In the genomic region with DNA sequence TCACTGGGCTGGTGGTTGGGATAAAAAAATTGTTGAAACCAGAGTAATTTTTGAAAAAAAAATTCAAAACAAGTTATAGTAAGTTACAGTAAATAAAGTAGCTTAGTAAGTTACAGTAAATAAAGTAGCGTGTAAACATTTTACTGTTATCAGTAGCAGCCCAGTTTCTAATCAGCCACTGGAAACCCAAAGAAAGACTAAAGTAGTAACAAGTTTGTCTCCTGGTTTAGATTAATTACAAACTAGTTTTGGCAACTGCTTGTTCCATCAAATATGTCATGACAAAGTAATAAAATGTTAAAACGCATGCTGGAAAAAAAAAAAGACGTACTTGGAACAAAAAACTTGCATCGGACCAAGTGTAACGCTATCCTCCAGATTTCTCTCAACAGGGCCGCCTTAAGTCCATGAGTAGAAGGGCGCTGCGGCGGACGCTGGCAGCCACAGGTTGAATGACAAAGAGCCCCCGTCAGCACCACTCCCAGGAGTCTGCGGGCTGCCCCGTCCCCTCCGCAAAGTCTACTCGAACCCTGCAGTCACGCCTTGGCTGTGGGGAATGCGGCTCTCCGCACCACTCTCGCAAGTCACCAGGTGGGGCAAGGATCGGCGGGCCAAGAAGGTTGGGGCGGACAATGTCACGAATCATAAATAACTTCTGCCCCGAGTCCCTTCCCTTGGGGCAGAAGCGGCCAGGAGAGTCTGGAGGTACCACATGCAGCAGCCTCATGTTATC, we compare ENCODE assay signal across 8 cellular contexts. TPM values are rescaled to one million over a fixed set of nuclear protein-coding genes. Genes with fewer than 3 reads are reported as not detected.
DNase-seq lines count a peak whose midpoint lies in the region; ATAC-seq and TF ChIP-seq lines count a peak whose summit lies in the region.

No MANE protein-coding gene starts in this region.

- peak overlapping the region; percentile 88 for H3K18ac ChIP-seq in mesendoderm (ENCODE audit: low read length)

- peaks cover 71% of the 10 kb centered on the region for H3K79me2 ChIP-seq in mesendoderm (ENCODE audit: control insufficient read depth, insufficient read depth, low read length)

- H3K4me3 ChIP-seq in mesendoderm (ENCODE audit: low read length), result peak overlapping the region; percentile 97

- POLR2A ChIA-PET in activated CD8-positive, alpha-beta T cell treated with anti-CD3 and anti-CD28 coated beads for 36 hours (lab: Charles Lee), result interaction anchor here (0.6 to 1.7 kb wide), 2 partner anchors 12 to 267 kb away, joined by 3 to 5 read pairs; no protein-coding TSS in a partner anchor

- peak; percentile 50 for DNase-seq in AG08395 (ENCODE audit: low spot score)
- peak; percentile 72 for DNase-seq in NCI-H510A treated with DMSO at 0.1 percent for 48 hours (lab: John Stamatoyannopoulos, UW)
- DNase-seq in activated CD8-positive, alpha-beta T cell treated with anti-CD3 and anti-CD28 coated beads for 36 hours, result peak; percentile 84
- DNase-seq in effector memory CD8-positive, alpha-beta T cell, result peak; percentile 21 to 36 (median 31)
- peak; percentile 92 for DNase-seq in mesendoderm
- DNase-seq in stimulated activated CD8-positive, alpha-beta memory T cell treated with anti-CD3 and anti-CD28 coated beads, Interleukin-2, amount 100 ng/mL, for 48 hours (ENCODE audit: low read depth in 2 of 2), result peak; percentile 51 to 56

- H2BK15ac ChIP-seq in mesendoderm (replicated peaks; ENCODE audit: low read depth), result no peak overlapping the region

- H2BK120ac ChIP-seq in mesendoderm (ENCODE audit: low read depth, low read length), result no peak overlapping the region

- H3K4me3 Mint-ChIP-seq in activated CD8-positive, alpha-beta T cell treated with anti-CD3 and anti-CD28 coated beads for 36 hours, result peak overlapping the region; percentile 91
- peak overlapping the region; percentile 96 for H3K4me3 Mint-ChIP-seq in effector memory CD8-positive, alpha-beta T cell

- H3K4me1 ChIP-seq in mesendoderm (ENCODE audit: control insufficient read depth, low read depth, low read length), result peaks cover 10% of the 10 kb centered on the region

- H2AK5ac ChIP-seq in mesendoderm (ENCODE audit: low read length), result no peak overlapping the region

- CTCF ChIA-PET in activated CD8-positive, alpha-beta T cell treated with anti-CD3 and anti-CD28 coated beads for 36 hours (lab: Charles Lee), result interaction anchor here (0.6 to 1.9 kb wide), 2 partner anchors 118 to 238 kb away, joined by 4 to 9 read pairs; partner anchors contain the start of gene LRIG2

- intact Hi-C loops in activated CD8-positive, alpha-beta T cell treated with anti-CD3 and anti-CD28 coated beads for 36 hours (cut with micrococcal nuclease), result no loop called here

- TF ChIP-seq CTCF in activated CD8-positive, alpha-beta T cell treated with anti-CD3 and anti-CD28 coated beads for 36 hours (IDR thresholded peaks at IDR 0.05), result no peak

- H3K9me3 Mint-ChIP-seq in activated CD8-positive, alpha-beta T cell treated with anti-CD3 and anti-CD28 coated beads for 36 hours, result no peaks in the 10 kb centered on the region
- H3K9me3 Mint-ChIP-seq in effector memory CD8-positive, alpha-beta T cell, result no peaks in the 10 kb centered on the region

- H3K4me1 Mint-ChIP-seq in activated CD8-positive, alpha-beta T cell treated with anti-CD3 and anti-CD28 coated beads for 36 hours (ENCODE audit: low read depth), result peaks cover 51% of the 10 kb centered on the region
- peaks cover 29% of the 10 kb centered on the region in 2 donors for H3K4me1 Mint-ChIP-seq in effector memory CD8-positive, alpha-beta T cell (ENCODE audit: low read depth in 2 of 2)

- peak overlapping the region; percentile 25 for H3K4ac ChIP-seq in mesendoderm (ENCODE audit: low read depth, low read length)

- peaks cover 64% of the 10 kb centered on the region for H3K36me3 Mint-ChIP-seq in activated CD8-positive, alpha-beta T cell treated with anti-CD3 and anti-CD28 coated beads for 36 hours (ENCODE audit: low read depth)
- H3K36me3 Mint-ChIP-seq in effector memory CD8-positive, alpha-beta T cell (ENCODE audit: insufficient read depth), result peaks cover 17% of the 10 kb centered on the region

- no peaks in the 10 kb centered on the region for H3K36me3 ChIP-seq in mesendoderm (ENCODE audit: control insufficient read depth, insufficient read depth, low read length)

- H4K8ac ChIP-seq in mesendoderm (ENCODE audit: low read depth, low read length), result no peak overlapping the region

- peak overlapping the region; percentile 100 for H3K27ac Mint-ChIP-seq in activated CD8-positive, alpha-beta T cell treated with anti-CD3 and anti-CD28 coated beads for 36 hours
- peak overlapping the region; percentile 91 to 95 for H3K27ac Mint-ChIP-seq in effector memory CD8-positive, alpha-beta T cell

- H4K5ac ChIP-seq in mesendoderm (ENCODE audit: low read length), result no peak overlapping the region

- H2BK5ac ChIP-seq in mesendoderm (ENCODE audit: low read length), result peak overlapping the region; percentile 92

- H3K27ac ChIP-seq in mesendoderm (ENCODE audit: low read depth, low read length), result peak overlapping the region; percentile 74

- peak; percentile 17 for ATAC-seq in GM18867 (IDR thresholded peaks at IDR 0.05; ENCODE audit: unreplicated experiment)
- peak; percentile 20 for ATAC-seq in HG03108 (IDR thresholded peaks at IDR 0.05; ENCODE audit: unreplicated experiment)
- peak; percentile 40 for ATAC-seq in activated CD8-positive, alpha-beta T cell treated with anti-CD3 and anti-CD28 coated beads for 36 hours
- peak; percentile 20 for ATAC-seq in effector memory CD8-positive, alpha-beta T cell (replicated peaks)

- H3K4me2 ChIP-seq in mesendoderm (ENCODE audit: low read length), result peak overlapping the region; percentile 70

- H3K27me3 Mint-ChIP-seq in activated CD8-positive, alpha-beta T cell treated with anti-CD3 and anti-CD28 coated beads for 36 hours, result no peaks in the 10 kb centered on the region
- no peaks in the 10 kb centered on the region for H3K27me3 Mint-ChIP-seq in effector memory CD8-positive, alpha-beta T cell

- H3K56ac ChIP-seq in mesendoderm (ENCODE audit: low read length), result peak overlapping the region; percentile 99

- H3K23ac ChIP-seq in mesendoderm (ENCODE audit: low read length), result peak overlapping the region; percentile 20

- no peaks in the 10 kb centered on the region for H3K27me3 ChIP-seq in mesendoderm (ENCODE audit: insufficient read depth, low read length, poor library complexity)

- no CpG with 5 or more reads among the region's 25 CpGs for WGBS in mesendoderm (ENCODE audit: extremely low coverage, insufficient coverage, low lambda C conversion rate)

- peak overlapping the region; percentile 99 for H3K9ac ChIP-seq in mesendoderm (ENCODE audit: low read length)

- no peaks in the 10 kb centered on the region for H3K79me1 ChIP-seq in mesendoderm (ENCODE audit: low read length)

RNA-seq across cellular contexts. Expression of gene SLC16A1, which starts 0.9 kb away (rescaled TPM):
- 10 to 100 TPM; 74.3 to 81.3 TPM for total RNA-seq in activated CD8-positive, alpha-beta T cell treated with anti-CD3 and anti-CD28 coated beads for 36 hours
- 201 TPM for polyA plus RNA-seq in mesendoderm (2013, experiment 1 of 2)
- polyA plus RNA-seq in mesendoderm (2013, experiment 2 of 2), result 198 TPM

Comparison
In these comparisons a context has a peak if more than half of its experiments do, and no peak if none do; other contexts are left out.
1. Peak in every context shown above with its lines: DNase-seq, ATAC-seq, H3K4me3 ChIP-seq and H3K27ac ChIP-seq.
2. DNase-seq: peak in every context shown above with its lines; median percentile 92 in mesendoderm; 84 in activated CD8-positive, alpha-beta T cell treated with anti-CD3 and anti-CD28 coated beads for 36 hours; 72 in NCI-H510A treated with DMSO at 0.1 percent for 48 hours; 54 in stimulated activated CD8-positive, alpha-beta memory T cell treated with anti-CD3 and anti-CD28 coated beads, Interleukin-2, amount 100 ng/mL, for 48 hours; 50 in AG08395; 31 in effector memory CD8-positive, alpha-beta T cell.